ENCODE assay signal across 1 cellular context in the genomic region with DNA sequence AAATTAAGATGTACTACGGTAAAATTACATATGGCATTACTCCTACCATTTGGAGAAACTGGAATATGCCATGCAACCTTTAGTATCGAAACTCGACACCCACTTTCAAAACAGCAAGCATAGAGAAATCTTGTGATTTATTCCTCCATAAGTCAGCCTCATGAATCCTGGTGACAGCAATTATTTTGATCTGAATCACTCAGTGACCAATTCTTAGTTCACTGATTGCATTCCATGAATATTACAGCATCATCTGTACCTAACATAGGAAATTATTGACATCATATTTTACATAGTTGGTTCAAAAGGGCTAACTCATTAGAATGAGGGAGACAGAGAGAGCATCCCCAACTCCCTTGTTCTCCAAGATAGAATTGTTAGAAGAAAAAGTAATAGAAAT.
TF ChIP-seq lines count a peak whose summit lies in the region.

No MANE protein-coding gene starts in this region.

TF ChIP-seq in HepG2, 621 proteins besides CTCF, POLR2A, EP300 and RAD21 (continued from another document):
- TF ChIP-seq, protein P1, sequence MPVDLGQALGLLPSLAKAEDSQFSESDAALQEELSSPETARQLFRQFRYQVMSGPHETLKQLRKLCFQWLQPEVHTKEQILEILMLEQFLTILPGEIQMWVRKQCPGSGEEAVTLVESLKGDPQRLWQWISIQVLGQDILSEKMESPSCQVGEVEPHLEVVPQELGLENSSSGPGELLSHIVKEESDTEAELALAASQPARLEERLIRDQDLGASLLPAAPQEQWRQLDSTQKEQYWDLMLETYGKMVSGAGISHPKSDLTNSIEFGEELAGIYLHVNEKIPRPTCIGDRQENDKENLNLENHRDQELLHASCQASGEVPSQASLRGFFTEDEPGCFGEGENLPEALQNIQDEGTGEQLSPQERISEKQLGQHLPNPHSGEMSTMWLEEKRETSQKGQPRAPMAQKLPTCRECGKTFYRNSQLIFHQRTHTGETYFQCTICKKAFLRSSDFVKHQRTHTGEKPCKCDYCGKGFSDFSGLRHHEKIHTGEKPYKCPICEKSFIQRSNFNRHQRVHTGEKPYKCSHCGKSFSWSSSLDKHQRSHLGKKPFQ (CRISPR knock-in tag; IDR thresholded peaks at IDR 0.05; ENCODE audit: insufficient replicate concordance): no peak
- TF ChIP-seq, protein P2, sequence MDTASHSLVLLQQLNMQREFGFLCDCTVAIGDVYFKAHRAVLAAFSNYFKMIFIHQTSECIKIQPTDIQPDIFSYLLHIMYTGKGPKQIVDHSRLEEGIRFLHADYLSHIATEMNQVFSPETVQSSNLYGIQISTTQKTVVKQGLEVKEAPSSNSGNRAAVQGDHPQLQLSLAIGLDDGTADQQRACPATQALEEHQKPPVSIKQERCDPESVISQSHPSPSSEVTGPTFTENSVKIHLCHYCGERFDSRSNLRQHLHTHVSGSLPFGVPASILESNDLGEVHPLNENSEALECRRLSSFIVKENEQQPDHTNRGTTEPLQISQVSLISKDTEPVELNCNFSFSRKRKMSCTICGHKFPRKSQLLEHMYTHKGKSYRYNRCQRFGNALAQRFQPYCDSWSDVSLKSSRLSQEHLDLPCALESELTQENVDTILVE (CRISPR knock-in tag; IDR thresholded peaks at IDR 0.05): no peak
- TF ChIP-seq, protein P3, sequence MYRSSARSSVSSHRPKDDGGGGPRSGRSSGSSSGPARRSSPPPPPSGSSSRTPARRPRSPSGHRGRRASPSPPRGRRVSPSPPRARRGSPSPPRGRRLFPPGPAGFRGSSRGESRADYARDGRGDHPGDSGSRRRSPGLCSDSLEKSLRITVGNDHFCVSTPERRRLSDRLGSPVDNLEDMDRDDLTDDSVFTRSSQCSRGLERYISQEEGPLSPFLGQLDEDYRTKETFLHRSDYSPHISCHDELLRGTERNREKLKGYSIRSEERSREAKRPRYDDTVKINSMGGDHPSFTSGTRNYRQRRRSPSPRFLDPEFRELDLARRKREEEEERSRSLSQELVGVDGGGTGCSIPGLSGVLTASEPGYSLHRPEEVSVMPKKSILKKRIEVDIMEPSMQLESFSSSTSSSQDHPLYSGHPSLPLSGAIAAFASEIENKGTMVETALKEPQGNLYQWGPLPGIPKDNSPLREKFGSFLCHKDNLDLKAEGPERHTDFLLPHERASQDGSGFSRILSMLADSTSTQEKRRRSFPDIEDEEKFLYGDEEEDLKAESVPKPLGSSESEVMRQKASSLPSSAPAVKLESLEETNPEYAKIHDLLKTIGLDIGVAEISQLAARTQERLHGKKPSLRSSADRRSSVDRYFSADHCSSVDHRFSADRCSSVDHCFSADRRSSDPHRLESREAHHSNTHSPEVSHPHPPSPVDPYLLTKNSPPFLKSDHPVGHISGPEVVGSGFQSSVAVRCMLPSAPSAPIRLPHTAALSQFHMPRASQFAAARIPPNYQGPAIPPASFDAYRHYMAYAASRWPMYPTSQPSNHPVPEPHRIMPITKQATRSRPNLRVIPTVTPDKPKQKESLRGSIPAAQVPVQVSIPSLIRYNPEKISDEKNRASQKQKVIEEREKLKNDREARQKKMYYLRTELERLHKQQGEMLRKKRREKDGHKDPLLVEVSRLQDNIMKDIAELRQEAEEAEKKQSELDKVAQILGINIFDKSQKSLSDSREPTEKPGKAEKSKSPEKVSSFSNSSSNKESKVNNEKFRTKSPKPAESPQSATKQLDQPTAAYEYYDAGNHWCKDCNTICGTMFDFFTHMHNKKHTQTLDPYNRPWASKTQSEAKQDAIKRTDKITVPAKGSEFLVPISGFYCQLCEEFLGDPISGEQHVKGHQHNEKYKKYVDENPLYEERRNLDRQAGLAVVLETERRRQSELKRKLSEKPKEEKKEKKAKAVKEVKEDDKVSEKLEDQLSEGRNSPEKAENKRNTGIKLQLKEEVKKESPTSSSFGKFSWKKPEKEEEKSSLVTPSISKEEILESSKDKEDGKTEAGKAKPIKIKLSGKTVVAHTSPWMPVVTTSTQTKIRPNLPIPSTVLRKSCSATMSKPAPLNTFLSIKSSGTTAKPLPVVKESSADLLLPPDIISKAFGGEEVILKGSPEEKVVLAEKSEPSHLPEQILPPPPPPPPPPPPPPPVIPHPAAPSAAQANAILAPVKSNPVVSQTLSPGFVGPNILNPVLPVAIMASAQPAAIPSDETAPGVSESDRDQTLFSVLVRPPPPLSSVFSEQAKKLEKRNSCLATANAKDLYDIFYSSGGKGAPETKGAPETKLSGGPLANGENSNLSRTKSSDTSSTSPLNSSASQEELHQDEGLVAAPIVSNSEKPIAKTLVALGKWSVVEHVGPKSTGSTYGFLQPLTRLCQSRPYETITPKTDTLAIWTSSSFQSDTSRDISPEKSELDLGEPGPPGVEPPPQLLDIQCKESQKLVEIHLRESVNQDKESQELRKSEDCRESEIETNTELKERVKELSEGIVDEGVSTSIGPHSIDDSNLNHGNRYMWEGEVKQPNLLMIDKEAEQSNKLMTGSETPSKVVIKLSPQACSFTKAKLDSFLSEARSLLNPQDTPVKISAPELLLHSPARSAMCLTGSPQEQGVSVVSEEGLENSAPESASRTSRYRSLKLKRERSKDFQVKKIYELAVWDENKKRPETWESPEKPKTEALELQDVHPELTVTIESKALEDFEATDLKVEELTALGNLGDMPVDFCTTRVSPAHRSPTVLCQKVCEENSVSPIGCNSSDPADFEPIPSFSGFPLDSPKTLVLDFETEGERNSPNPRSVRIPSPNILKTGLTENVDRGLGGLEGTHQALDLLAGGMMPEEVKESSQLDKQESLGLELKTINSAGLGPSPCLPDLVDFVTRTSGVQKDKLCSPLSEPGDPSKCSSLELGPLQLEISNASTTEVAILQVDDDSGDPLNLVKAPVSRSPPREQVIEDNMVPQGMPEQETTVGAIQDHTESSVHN (CRISPR knock-in tag; IDR thresholded peaks at IDR 0.05): no peak
- no peak for TF ChIP-seq ZNF30 (CRISPR knock-in tag; IDR thresholded peaks at IDR 0.05)
- TF ChIP-seq RXRB (CRISPR knock-in tag; IDR thresholded peaks at IDR 0.05; ENCODE audit: borderline replicate concordance): no peak
- TF ChIP-seq CHD4 (IDR thresholded peaks at IDR 0.05; ENCODE audit: borderline replicate concordance, low read length): no peak
- TF ChIP-seq, protein P4, sequence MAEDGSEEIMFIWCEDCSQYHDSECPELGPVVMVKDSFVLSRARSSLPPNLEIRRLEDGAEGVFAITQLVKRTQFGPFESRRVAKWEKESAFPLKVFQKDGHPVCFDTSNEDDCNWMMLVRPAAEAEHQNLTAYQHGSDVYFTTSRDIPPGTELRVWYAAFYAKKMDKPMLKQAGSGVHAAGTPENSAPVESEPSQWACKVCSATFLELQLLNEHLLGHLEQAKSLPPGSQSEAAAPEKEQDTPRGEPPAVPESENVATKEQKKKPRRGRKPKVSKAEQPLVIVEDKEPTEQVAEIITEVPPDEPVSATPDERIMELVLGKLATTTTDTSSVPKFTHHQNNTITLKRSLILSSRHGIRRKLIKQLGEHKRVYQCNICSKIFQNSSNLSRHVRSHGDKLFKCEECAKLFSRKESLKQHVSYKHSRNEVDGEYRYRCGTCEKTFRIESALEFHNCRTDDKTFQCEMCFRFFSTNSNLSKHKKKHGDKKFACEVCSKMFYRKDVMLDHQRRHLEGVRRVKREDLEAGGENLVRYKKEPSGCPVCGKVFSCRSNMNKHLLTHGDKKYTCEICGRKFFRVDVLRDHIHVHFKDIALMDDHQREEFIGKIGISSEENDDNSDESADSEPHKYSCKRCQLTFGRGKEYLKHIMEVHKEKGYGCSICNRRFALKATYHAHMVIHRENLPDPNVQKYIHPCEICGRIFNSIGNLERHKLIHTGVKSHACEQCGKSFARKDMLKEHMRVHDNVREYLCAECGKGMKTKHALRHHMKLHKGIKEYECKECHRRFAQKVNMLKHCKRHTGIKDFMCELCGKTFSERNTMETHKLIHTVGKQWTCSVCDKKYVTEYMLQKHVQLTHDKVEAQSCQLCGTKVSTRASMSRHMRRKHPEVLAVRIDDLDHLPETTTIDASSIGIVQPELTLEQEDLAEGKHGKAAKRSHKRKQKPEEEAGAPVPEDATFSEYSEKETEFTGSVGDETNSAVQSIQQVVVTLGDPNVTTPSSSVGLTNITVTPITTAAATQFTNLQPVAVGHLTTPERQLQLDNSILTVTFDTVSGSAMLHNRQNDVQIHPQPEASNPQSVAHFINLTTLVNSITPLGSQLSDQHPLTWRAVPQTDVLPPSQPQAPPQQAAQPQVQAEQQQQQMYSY (CRISPR knock-in tag; IDR thresholded peaks at IDR 0.05): no peak
- TF ChIP-seq ZNF790 (CRISPR knock-in tag; IDR thresholded peaks at IDR 0.05; ENCODE audit: borderline replicate concordance): no peak
- TF ChIP-seq, protein P5, sequence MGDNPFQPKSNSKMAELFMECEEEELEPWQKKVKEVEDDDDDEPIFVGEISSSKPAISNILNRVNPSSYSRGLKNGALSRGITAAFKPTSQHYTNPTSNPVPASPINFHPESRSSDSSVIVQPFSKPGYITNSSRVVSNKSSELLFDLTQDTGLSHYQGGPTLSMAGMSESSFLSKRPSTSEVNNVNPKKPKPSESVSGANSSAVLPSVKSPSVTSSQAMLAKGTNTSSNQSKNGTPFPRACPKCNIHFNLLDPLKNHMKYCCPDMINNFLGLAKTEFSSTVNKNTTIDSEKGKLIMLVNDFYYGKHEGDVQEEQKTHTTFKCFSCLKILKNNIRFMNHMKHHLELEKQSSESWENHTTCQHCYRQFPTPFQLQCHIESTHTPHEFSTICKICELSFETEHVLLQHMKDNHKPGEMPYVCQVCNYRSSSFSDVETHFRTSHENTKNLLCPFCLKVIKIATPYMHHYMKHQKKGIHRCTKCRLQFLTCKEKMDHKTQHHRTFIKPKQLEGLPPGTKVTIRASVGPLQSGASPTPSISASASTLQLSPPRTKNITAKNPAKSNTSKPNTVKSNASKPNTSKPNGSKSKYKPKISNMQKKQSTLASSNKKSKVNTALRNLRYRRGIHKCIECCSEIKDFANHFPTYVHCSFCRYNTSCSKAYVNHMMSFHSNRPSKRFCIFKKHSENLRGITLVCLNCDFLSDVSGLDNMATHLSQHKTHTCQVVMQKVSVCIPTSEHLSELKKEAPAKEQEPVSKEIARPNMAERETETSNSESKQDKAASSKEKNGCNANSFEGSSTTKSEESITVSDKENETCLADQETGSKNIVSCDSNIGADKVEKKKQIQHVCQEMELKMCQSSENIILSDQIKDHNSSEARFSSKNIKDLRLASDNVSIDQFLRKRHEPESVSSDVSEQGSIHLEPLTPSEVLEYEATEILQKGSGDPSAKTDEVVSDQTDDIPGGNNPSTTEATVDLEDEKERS (CRISPR knock-in tag; IDR thresholded peaks at IDR 0.05): no peak
